ENCODE assay signal across 40 cellular contexts in the genomic region with DNA sequence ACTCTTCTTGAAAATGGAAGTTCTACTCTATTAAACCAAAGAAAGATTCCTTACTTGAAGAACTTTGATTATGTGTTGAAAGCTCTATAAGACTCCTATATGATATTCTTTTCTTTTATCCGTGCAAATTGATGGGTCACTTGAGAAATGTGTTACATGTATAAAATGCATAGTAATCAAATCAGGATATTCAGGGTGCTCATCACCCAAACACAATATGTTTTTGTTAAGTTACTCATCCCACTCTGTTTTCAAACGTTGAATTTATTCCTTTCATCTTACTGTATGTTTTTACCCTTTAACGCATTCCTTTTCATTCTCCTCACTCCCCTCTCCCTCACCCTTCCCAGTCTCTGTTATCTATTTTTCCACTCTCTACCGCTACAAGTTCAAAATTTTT.
"Had no signal": no experiment of that assay in that cellular context is flagged by ENCODE, and none has a peak within 500 bp of the region (broad histone marks: within the 10 kb centered on the region; RNA-seq: fewer than 3 reads in every experiment).

No MANE protein-coding gene starts in this region.

- H3K27me3 ChIP-seq: adrenal gland, ascending aorta, body of pancreas, brain microvascular endothelial cell, breast epithelium, cardiac muscle cell had no signal

- H3K27ac Mint-ChIP-seq: activated naive CD4-positive, alpha-beta T cell treated with anti-CD3 and anti-CD28 coated beads for 36 hours; activated naive CD4-positive, alpha-beta T cell treated with anti-CD3 and anti-CD28 coated beads, Interleukin-2, amount 10 ng/mL, durations not matched to agents 7 days and 5 days; activated naive CD4-positive, alpha-beta T cell treated with anti-CD3 and anti-CD28 coated beads, Interleukin-2, amount 50 U/mL, for 24 hours; activated naive CD4-positive, alpha-beta T cell treated with anti-CD3 and anti-CD28 coated beads, Interleukin-2, amount 50 U/mL, for 72 hours; activated naive CD8-positive, alpha-beta T cell; activated naive CD8-positive, alpha-beta T cell treated with anti-CD3 and anti-CD28 coated beads for 36 hours; activated naive CD8-positive, alpha-beta T cell treated with anti-CD3 and anti-CD28 coated beads, Interleukin-2, amount 10 ng/mL, durations not matched to agents 7 days and 5 days; activated naive CD8-positive, alpha-beta T cell treated with anti-CD3 and anti-CD28 coated beads, Interleukin-2, amount 50 U/mL, for 24 hours; activated T-cell treated with anti-CD3 and anti-CD28 coated beads, Interleukin-2, amount 50 U/mL, for 24 hours; activated T-cell treated with anti-CD3 and anti-CD28 coated beads, Interleukin-2, amount 50 U/mL, for 72 hours; activated T-helper 1 cell treated with anti-CD3 and anti-CD28 coated beads, Interleukin-12 subunit alpha, Interleukin-12 subunit beta, Interleukin-2, Interleukin-4 antibody, amounts not matched to agents 30 ng/mL and 10 ng/mL and 1 ng/mL, durations not matched to agents 14 hours and 24 hours and 36 hours; activated T-helper 17 cell treated with anti-CD3 and anti-CD28 coated beads, Interleukin-2, amount 50 U/mL, for 72 hours; activated T-helper 2 cell treated with anti-CD3 and anti-CD28 coated beads, Interferon-gamma antibody, Interleukin-2, Interleukin-4, amounts not matched to agents 10 μg/mL and 5 μg/mL and 100 μg/mL, durations not matched to agents 14 hours and 24 hours and 36 hours; brain had no signal

- H3K9me3 ChIP-seq: adrenal gland, ascending aorta, body of pancreas, breast epithelium had no signal

- H3K9me3 Mint-ChIP-seq: activated naive CD4-positive, alpha-beta T cell treated with anti-CD3 and anti-CD28 coated beads for 36 hours; activated naive CD4-positive, alpha-beta T cell treated with anti-CD3 and anti-CD28 coated beads, Interleukin-2, amount 10 ng/mL, durations not matched to agents 7 days and 5 days; activated naive CD8-positive, alpha-beta T cell treated with anti-CD3 and anti-CD28 coated beads, Interleukin-2, amount 10 ng/mL, durations not matched to agents 7 days and 5 days; activated naive CD8-positive, alpha-beta T cell treated with anti-CD3 and anti-CD28 coated beads, Interleukin-2, amount 50 U/mL, for 24 hours; activated T-cell treated with anti-CD3 and anti-CD28 coated beads, Interleukin-2, amount 50 U/mL, for 24 hours; activated T-helper 1 cell treated with anti-CD3 and anti-CD28 coated beads, Interleukin-12 subunit alpha, Interleukin-12 subunit beta, Interleukin-2, Interleukin-4 antibody, amounts not matched to agents 30 ng/mL and 10 ng/mL and 1 ng/mL, durations not matched to agents 14 hours and 24 hours and 36 hours; activated T-helper 17 cell treated with anti-CD3 and anti-CD28 coated beads, Interleukin-2, amount 50 U/mL, for 72 hours; activated T-helper 2 cell treated with anti-CD3 and anti-CD28 coated beads, Interferon-gamma antibody, Interleukin-2, Interleukin-4, amounts not matched to agents 10 μg/mL and 5 μg/mL and 100 μg/mL, durations not matched to agents 14 hours and 24 hours and 36 hours; brain had no signal

- H3K27me3 Mint-ChIP-seq: activated naive CD4-positive, alpha-beta T cell treated with anti-CD3 and anti-CD28 coated beads, Interleukin-2, amount 10 ng/mL, durations not matched to agents 7 days and 5 days; activated naive CD4-positive, alpha-beta T cell treated with anti-CD3 and anti-CD28 coated beads, Interleukin-2, amount 50 U/mL, for 24 hours; activated naive CD8-positive, alpha-beta T cell; activated naive CD8-positive, alpha-beta T cell treated with anti-CD3 and anti-CD28 coated beads for 36 hours; activated naive CD8-positive, alpha-beta T cell treated with anti-CD3 and anti-CD28 coated beads, Interleukin-2, amount 10 ng/mL, durations not matched to agents 7 days and 5 days; activated naive CD8-positive, alpha-beta T cell treated with anti-CD3 and anti-CD28 coated beads, Interleukin-2, amount 50 U/mL, for 24 hours; activated T-cell treated with anti-CD3 and anti-CD28 coated beads, Interleukin-2, amount 50 U/mL, for 24 hours; activated T-helper 17 cell treated with anti-CD3 and anti-CD28 coated beads, Interleukin-2, amount 50 U/mL, for 72 hours; central memory CD8-positive, alpha-beta T cell had no signal

- H3K4me1 Mint-ChIP-seq: activated naive CD4-positive, alpha-beta T cell treated with anti-CD3 and anti-CD28 coated beads, Interleukin-2, amount 10 ng/mL, durations not matched to agents 7 days and 5 days; activated naive CD4-positive, alpha-beta T cell treated with anti-CD3 and anti-CD28 coated beads, Interleukin-2, amount 50 U/mL, for 24 hours; activated naive CD8-positive, alpha-beta T cell treated with anti-CD3 and anti-CD28 coated beads for 36 hours; activated naive CD8-positive, alpha-beta T cell treated with anti-CD3 and anti-CD28 coated beads, Interleukin-2, amount 10 ng/mL, durations not matched to agents 7 days and 5 days; activated naive CD8-positive, alpha-beta T cell treated with anti-CD3 and anti-CD28 coated beads, Interleukin-2, amount 50 U/mL, for 24 hours; activated T-helper 17 cell treated with anti-CD3 and anti-CD28 coated beads, Interleukin-2, amount 50 U/mL, for 72 hours; brain; central memory CD8-positive, alpha-beta T cell had no signal

- H3K4me3 ChIP-seq: adrenal gland, ascending aorta, body of pancreas, breast epithelium, cardiac muscle cell had no signal

- H3K4me1 ChIP-seq: adrenal gland, ascending aorta, body of pancreas, breast epithelium had no signal

- H3K27ac ChIP-seq: adrenal gland, ascending aorta, body of pancreas, brain microvascular endothelial cell, breast epithelium, cardiac muscle cell had no signal

- H3K4me3 Mint-ChIP-seq: activated naive CD4-positive, alpha-beta T cell treated with anti-CD3 and anti-CD28 coated beads for 36 hours; activated naive CD4-positive, alpha-beta T cell treated with anti-CD3 and anti-CD28 coated beads, Interleukin-2, amount 10 ng/mL, durations not matched to agents 7 days and 5 days; activated naive CD4-positive, alpha-beta T cell treated with anti-CD3 and anti-CD28 coated beads, Interleukin-2, amount 50 U/mL, for 24 hours; activated naive CD8-positive, alpha-beta T cell; activated naive CD8-positive, alpha-beta T cell treated with anti-CD3 and anti-CD28 coated beads for 36 hours; activated naive CD8-positive, alpha-beta T cell treated with anti-CD3 and anti-CD28 coated beads, Interleukin-2, amount 10 ng/mL, durations not matched to agents 7 days and 5 days; activated naive CD8-positive, alpha-beta T cell treated with anti-CD3 and anti-CD28 coated beads, Interleukin-2, amount 50 U/mL, for 24 hours; activated T-cell treated with anti-CD3 and anti-CD28 coated beads, Interleukin-2, amount 50 U/mL, for 24 hours; activated T-cell treated with anti-CD3 and anti-CD28 coated beads, Interleukin-2, amount 50 U/mL, for 4 hours; activated T-cell treated with anti-CD3 and anti-CD28 coated beads, Interleukin-2, amount 50 U/mL, for 72 hours; activated T-helper 1 cell treated with anti-CD3 and anti-CD28 coated beads, Interleukin-12 subunit alpha, Interleukin-12 subunit beta, Interleukin-2, Interleukin-4 antibody, amounts not matched to agents 30 ng/mL and 10 ng/mL and 1 ng/mL, durations not matched to agents 14 hours and 24 hours and 36 hours; activated T-helper 17 cell treated with anti-CD3 and anti-CD28 coated beads, Interleukin-2, amount 50 U/mL, for 72 hours; brain; central memory CD8-positive, alpha-beta T cell had no signal

- DNase-seq: activated effector memory CD4-positive, alpha-beta T cell treated with anti-CD3 and anti-CD28 coated beads, Interleukin-2, amount 50 U/mL, for 16 hours; activated effector memory CD4-positive, alpha-beta T cell treated with Interleukin-2 at 50 U/mL for 16 hours; activated gamma-delta T cell; activated gamma-delta T cell treated with Interleukin-2 at 50 U/mL for 16 hours; activated naive CD4-positive, alpha-beta T cell; activated naive CD4-positive, alpha-beta T cell treated with anti-CD3 and anti-CD28 coated beads for 36 hours; activated naive CD4-positive, alpha-beta T cell treated with anti-CD3 and anti-CD28 coated beads, Interleukin-2, amount 10 ng/mL, durations not matched to agents 7 days and 5 days; activated naive CD4-positive, alpha-beta T cell treated with anti-CD3 and anti-CD28 coated beads, Interleukin-2, amount 50 U/mL, for 16 hours; activated naive CD4-positive, alpha-beta T cell treated with Interleukin-2 at 50 U/mL for 16 hours; activated naive CD8-positive, alpha-beta T cell treated with anti-CD3 and anti-CD28 coated beads for 36 hours; activated naive CD8-positive, alpha-beta T cell treated with anti-CD3 and anti-CD28 coated beads, Interleukin-2, amount 10 ng/mL, durations not matched to agents 7 days and 5 days; activated naive CD8-positive, alpha-beta T cell treated with anti-CD3 and anti-CD28 coated beads, Interleukin-2, amount 50 U/mL, for 24 hours; activated T-cell treated with anti-CD3 and anti-CD28 coated beads, Interleukin-2, amount 50 U/mL, for 1 hour; activated T-cell treated with anti-CD3 and anti-CD28 coated beads, Interleukin-2, amount 50 U/mL, for 24 hours; activated T-cell treated with anti-CD3 and anti-CD28 coated beads, Interleukin-2, amount 50 U/mL, for 4 hours; activated T-cell treated with anti-CD3 and anti-CD28 coated beads, Interleukin-2, amount 50 U/mL, for 48 hours; activated T-cell treated with anti-CD3 and anti-CD28 coated beads, Interleukin-2, amount 50 U/mL, for 72 hours; adrenal gland; amniotic stem cell; amygdala; anterior cingulate cortex; aorta; body of pancreas; brain microvascular endothelial cell; caudate nucleus; central memory CD4-positive, alpha-beta T cell; cerebellar nuclear complex had no signal

- H3K36me3 Mint-ChIP-seq: activated naive CD4-positive, alpha-beta T cell treated with anti-CD3 and anti-CD28 coated beads, Interleukin-2, amount 10 ng/mL, durations not matched to agents 7 days and 5 days; activated naive CD4-positive, alpha-beta T cell treated with anti-CD3 and anti-CD28 coated beads, Interleukin-2, amount 50 U/mL, for 24 hours; activated naive CD4-positive, alpha-beta T cell treated with anti-CD3 and anti-CD28 coated beads, Interleukin-2, amount 50 U/mL, for 72 hours; activated naive CD8-positive, alpha-beta T cell; activated naive CD8-positive, alpha-beta T cell treated with anti-CD3 and anti-CD28 coated beads for 36 hours; activated naive CD8-positive, alpha-beta T cell treated with anti-CD3 and anti-CD28 coated beads, Interleukin-2, amount 10 ng/mL, durations not matched to agents 7 days and 5 days; brain had no signal

- ATAC-seq: activated naive CD4-positive, alpha-beta T cell treated with anti-CD3 and anti-CD28 coated beads, Interleukin-2, amount 50 U/mL, for 72 hours; activated naive CD8-positive, alpha-beta T cell treated with anti-CD3 and anti-CD28 coated beads, Interleukin-2, amount 50 U/mL, for 24 hours; activated T-cell treated with anti-CD3 and anti-CD28 coated beads, Interleukin-2, amount 50 U/mL, for 4 hours; activated T-cell treated with anti-CD3 and anti-CD28 coated beads, Interleukin-2, amount 50 U/mL, for 72 hours; activated T-helper 17 cell treated with anti-CD3 and anti-CD28 coated beads, Interleukin-2, amount 50 U/mL, for 72 hours; body of pancreas had no signal

- H3K36me3 ChIP-seq: adrenal gland, ascending aorta, brain microvascular endothelial cell, breast epithelium, cardiac muscle cell had no signal

- FAIRE-seq: astrocyte, bronchial epithelial cell had no signal
